11 cellular contexts compared by ENCODE assay signal in the genomic region with DNA sequence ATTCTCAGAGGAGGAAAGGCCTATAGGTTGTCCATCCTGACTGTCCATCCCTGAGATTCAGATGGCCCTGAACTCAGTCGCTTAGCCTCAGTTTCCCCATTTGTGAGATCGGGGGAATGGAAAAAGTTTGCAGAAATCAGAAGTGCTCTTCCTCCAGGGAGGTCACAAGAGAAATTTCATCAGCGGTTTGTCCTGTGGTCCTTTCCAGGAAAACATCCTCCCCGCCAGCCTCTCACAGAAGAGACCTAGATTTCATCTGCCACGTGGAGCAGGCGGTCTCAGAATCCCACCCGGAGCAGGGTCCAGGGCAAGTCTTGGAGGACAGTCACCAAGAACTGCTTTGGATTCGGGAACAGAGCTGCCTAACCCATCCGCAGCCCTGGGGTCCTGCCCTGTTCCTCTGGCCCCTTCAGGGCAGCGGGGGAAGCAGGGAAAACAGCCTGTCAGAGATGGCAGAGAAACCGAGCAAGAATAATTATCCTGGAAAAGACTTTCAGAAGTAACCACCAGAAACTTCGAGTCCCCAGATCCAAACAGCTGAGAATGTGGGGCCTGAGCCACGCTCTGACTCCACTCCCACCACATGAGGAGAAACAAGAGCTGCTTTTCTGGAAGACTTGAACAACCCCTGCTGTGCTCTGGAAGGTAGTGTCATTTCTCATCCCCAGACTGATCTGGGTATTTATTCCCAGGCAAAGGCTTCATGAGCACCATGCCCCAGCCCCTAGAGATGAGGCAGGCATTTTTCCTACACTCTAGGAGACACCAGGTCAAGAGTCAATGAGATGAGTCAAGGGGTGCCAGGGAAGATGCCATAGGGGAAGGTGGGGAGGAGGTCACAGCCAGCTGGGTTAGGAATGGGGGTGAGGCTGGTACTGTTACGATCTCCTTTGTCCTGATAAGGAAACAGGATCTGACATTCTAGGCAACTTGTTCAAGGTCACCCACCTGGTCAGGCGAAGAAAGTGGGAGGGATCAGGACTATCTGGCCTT. TPM values are rescaled to one million over a fixed set of nuclear protein-coding genes. Genes with fewer than 3 reads are reported as not detected.
DNase-seq lines count a peak whose midpoint lies in the region; ATAC-seq, FAIRE-seq and TF ChIP-seq lines count a peak whose summit lies in the region.
"Had no signal": no experiment of that assay in that cellular context is flagged by ENCODE, and none has a peak within 500 bp of the region (broad histone marks: within the 10 kb centered on the region; RNA-seq: fewer than 3 reads in every experiment).

No MANE protein-coding gene starts in this region.

- H3K4me3 Mint-ChIP-seq in endothelial cell (ENCODE audit: unreplicated experiment), result no peak overlapping the region
- H3K4me3 Mint-ChIP-seq: CD8-positive, alpha-beta memory T cell had no signal

- intact Hi-C loops in kidney (cut with DNase I) (no loop called here), spleen (cut with DNase I; ENCODE audit: low total_unique reads) (no loop called here), mucosa of descending colon (cut with DNase I, micrococcal nuclease) (no loop called here)

- H3K4me3 ChIP-seq in GM23248 (peak overlapping the region; percentile 86), SU-DHL-6 (ENCODE audit: insufficient read depth, low read length, poor library complexity, severe bottlenecking) (no peak overlapping the region), kidney (ENCODE audit: low read length in 2 of 2) (peak overlapping the region in 1 of 2 donors; percentile 64), spleen (peak overlapping the region in 4 of 8 donors; percentile 59 to 86 (median 74)), mucosa of descending colon (no peak overlapping the region)

- H4K20me1 ChIP-seq in GM23248 (ENCODE audit: insufficient read depth), result no peaks in the 10 kb centered on the region
- no peaks in the 10 kb centered on the region for H4K20me1 ChIP-seq in SU-DHL-6 (ENCODE audit: low read depth, low read length)

- H3K4me1 Mint-ChIP-seq in endothelial cell (ENCODE audit: unreplicated experiment), result peaks cover 11% of the 10 kb centered on the region
- H3K4me1 Mint-ChIP-seq: CD8-positive, alpha-beta memory T cell had no signal

- no peaks in the 10 kb centered on the region for H3K9me3 Mint-ChIP-seq in endothelial cell (ENCODE audit: unreplicated experiment)

- no peak overlapping the region for H3K27ac ChIP-seq in GM23248
- no peak overlapping the region for H3K27ac ChIP-seq in SU-DHL-6 (ENCODE audit: low read depth, low read length)
- H3K27ac ChIP-seq in kidney (ENCODE audit: low read depth in 2 of 2, low read length in 2 of 2), result peak overlapping the region; percentile 5 to 94
- peak overlapping the region in 7 of 8 donors; percentile 32 to 93 (median 90) for H3K27ac ChIP-seq in spleen
- H3K27ac ChIP-seq: neutrophil had no signal

- FAIRE-seq in kidney (lab: Jason Lieb, UNC), result no peak

- TF ChIP-seq POLR2A in spleen (IDR thresholded peaks at IDR 0.05), result no peak

- H3K4me1 ChIP-seq in GM23248 (ENCODE audit: insufficient read depth) (peaks cover 29% of the 10 kb centered on the region), kidney (ENCODE audit: control insufficient read depth in 1 of 2, insufficient read depth in 1 of 2, low read depth in 1 of 2, low read length in 2 of 2) (peaks cover 20 to 31% of the 10 kb centered on the region in 2 donors), spleen (peaks cover 21 to 79% (median 52%) of the 10 kb centered on the region in 6 donors), mucosa of descending colon (ENCODE audit: low read depth) (peaks cover 23% of the 10 kb centered on the region)

- H3K79me2 ChIP-seq in GM23248 (ENCODE audit: insufficient read depth) (peaks cover 32% of the 10 kb centered on the region), SU-DHL-6 (ENCODE audit: insufficient read depth, low read length) (peaks cover 34% of the 10 kb centered on the region)

- WGBS in GM23248 (ENCODE audit: low coverage in 1 of 2, low lambda C conversion rate in 2 of 2, missing lambda C conversion rate in 2 of 2), 2 experiments, result 45% methylated on average over 15 of the region's 15 CpGs
- WGBS in spleen, 5 donors, result 62 to 76% (median 68%) methylated on average over 13 to 15 of the region's 15 CpGs

- no peaks in the 10 kb centered on the region for H3K27me3 ChIP-seq in GM23248 (replicated peaks; ENCODE audit: insufficient read depth)
- H3K27me3 ChIP-seq in SU-DHL-6 (ENCODE audit: low read length), result no peaks in the 10 kb centered on the region
- peaks cover 0 to 26% (median 0%) of the 10 kb centered on the region in 7 donors for H3K27me3 ChIP-seq in spleen (replicated peaks in 1 of 7)

- TF ChIP-seq CTCF in SU-DHL-6 (IDR thresholded peaks at IDR 0.05; ENCODE audit: insufficient read depth, low read length, poor library complexity, severe bottlenecking), result no peak
- TF ChIP-seq CTCF in kidney (IDR thresholded peaks at IDR 0.05; ENCODE audit: borderline replicate concordance, extremely low read depth, insufficient read depth), result no peak
- TF ChIP-seq CTCF in spleen (IDR thresholded peaks at IDR 0.05 in 8 of 11, conservative IDR thresholded peaks at IDR 0.05 in 3 of 11), result no peak
- no peak for TF ChIP-seq CTCF in mucosa of descending colon (IDR thresholded peaks at IDR 0.05)
- no peak for TF ChIP-seq CTCF in endothelial cell (IDR thresholded peaks at IDR 0.05; ENCODE audit: unreplicated experiment)

- DNase-seq in GM23248, result peak; percentile 35
- DNase-seq in kidney, result no peak
- DNase-seq in spleen, result no peak
- no peak for DNase-seq in SKM-1 treated with dmso at 0.1 percent for 144 hours (lab: John Stamatoyannopoulos, UW; ENCODE audit: unreplicated experiment)
- no peak for DNase-seq in mucosa of descending colon
- DNase-seq in endothelial cell (ENCODE audit: low spot score), result no peak
- no peak for DNase-seq in activated naive CD4-positive, alpha-beta T cell treated with anti-CD3 and anti-CD28 coated beads, Interleukin-2, amount 50 U/mL, for 16 hours
- DNase-seq: CD8-positive, alpha-beta memory T cell; head of caudate nucleus had no signal

- H3K9me2 ChIP-seq in GM23248 (ENCODE audit: insufficient read depth) (no peaks in the 10 kb centered on the region), SU-DHL-6 (replicated peaks; ENCODE audit: insufficient read depth, low read length) (no peaks in the 10 kb centered on the region)

- in situ Hi-C loops in GM23248 (cut with MboI), result no loop called here

- H2AFZ ChIP-seq in GM23248 (peak overlapping the region; percentile 74; the same call in 1 of the 2 replicates), SU-DHL-6 (ENCODE audit: low read depth, low read length, severe bottlenecking) (no peak overlapping the region)

- H3K9me3 ChIP-seq in GM23248 (ENCODE audit: low read depth) (no peaks in the 10 kb centered on the region), SU-DHL-6 (ENCODE audit: insufficient read depth, low read length) (no peaks in the 10 kb centered on the region), kidney (ENCODE audit: control insufficient read depth in 1 of 2, low read length in 2 of 2) (no peaks in the 10 kb centered on the region), spleen (no peaks in the 10 kb centered on the region), mucosa of descending colon (no peaks in the 10 kb centered on the region)
- H3K9me3 ChIP-seq: neutrophil had no signal

- H3K9ac ChIP-seq in GM23248 (peak overlapping the region; percentile 95; the same call in 1 of the 2 replicates), SU-DHL-6 (ENCODE audit: low read length) (peak overlapping the region; percentile 83), kidney (ENCODE audit: low read length in 2 of 2) (peak overlapping the region in 1 of 2 donors; percentile 27)

- no peak overlapping the region for H3K27ac Mint-ChIP-seq in endothelial cell (ENCODE audit: unreplicated experiment)
- H3K27ac Mint-ChIP-seq: CD8-positive, alpha-beta memory T cell had no signal

- H3K4me2 ChIP-seq in GM23248 (ENCODE audit: unreplicated experiment) (no peak overlapping the region), SU-DHL-6 (ENCODE audit: low read depth, low read length, poor library complexity, severe bottlenecking) (peak overlapping the region; percentile 81)

- no peaks in the 10 kb centered on the region for H3K36me3 Mint-ChIP-seq in endothelial cell (ENCODE audit: low read depth, unreplicated experiment)
- H3K36me3 Mint-ChIP-seq: CD8-positive, alpha-beta memory T cell had no signal

- no peak for ATAC-seq in mucosa of descending colon

- no peaks in the 10 kb centered on the region for H3K36me3 ChIP-seq in GM23248 (ENCODE audit: low read depth)
- H3K36me3 ChIP-seq in SU-DHL-6 (ENCODE audit: low read length), result no peaks in the 10 kb centered on the region
- peaks cover 0 to 4% of the 10 kb centered on the region in 2 donors for H3K36me3 ChIP-seq in kidney (ENCODE audit: control insufficient read depth in 1 of 2, insufficient read depth in 2 of 2, low read length in 2 of 2)
- no peaks in the 10 kb centered on the region for H3K36me3 ChIP-seq in spleen
- H3K36me3 ChIP-seq in mucosa of descending colon (ENCODE audit: low read depth), result no peaks in the 10 kb centered on the region
- H3K36me3 ChIP-seq: neutrophil had no signal

- H3K27me3 Mint-ChIP-seq in endothelial cell (ENCODE audit: unreplicated experiment), result peaks cover 21% of the 10 kb centered on the region

- peaks cover 12% of the 10 kb centered on the region; the same call in 1 of the 2 replicates for H3F3A ChIP-seq in GM23248 (ENCODE audit: insufficient read depth)
- H3F3A ChIP-seq in SU-DHL-6 (ENCODE audit: insufficient read depth), result peaks cover 13% of the 10 kb centered on the region; the same call in 1 of the 2 replicates

RNA-seq across cellular contexts. Expression of a gene that starts 1.1 kb away (rescaled TPM):
- total RNA-seq in GM23248 (2014; rRNA removed; shearing (Covaris generic)), result 47.0 and 48.1 TPM in 2 replicates
- polyA plus RNA-seq in GM23248 (2016; fragmentation: Nextera tagmentation; extraction: Ambion mirVana) (17.2 and 18.6 TPM in 2 replicates), kidney (ENCODE audit: insufficient read depth, low read depth, low replicate concordance) (38.4 TPM), spleen (10 to 100 TPM; 17.7 to 31.4 (median 20.9) TPM)
- total RNA-seq in kidney (198 TPM), spleen (100 to 1,000 TPM; 122 to 247 (median 152) TPM), mucosa of descending colon (10 to 100 TPM; 69.1 to 98.9 (median 69.9) TPM), endothelial cell (ENCODE audit: unreplicated experiment) (7.5 TPM)
- polyA plus RNA-seq: CD8-positive, alpha-beta memory T cell had no signal

Comparison
In these comparisons a context has a peak if more than half of its experiments do, and no peak if none do; other contexts are left out.
1. H3K27ac ChIP-seq: peak in kidney (2 of 2) and spleen (7 of 8); none in GM23248 (single experiment) and SU-DHL-6 (single experiment).